9 cellular contexts compared by ENCODE assay signal in the genomic region with DNA sequence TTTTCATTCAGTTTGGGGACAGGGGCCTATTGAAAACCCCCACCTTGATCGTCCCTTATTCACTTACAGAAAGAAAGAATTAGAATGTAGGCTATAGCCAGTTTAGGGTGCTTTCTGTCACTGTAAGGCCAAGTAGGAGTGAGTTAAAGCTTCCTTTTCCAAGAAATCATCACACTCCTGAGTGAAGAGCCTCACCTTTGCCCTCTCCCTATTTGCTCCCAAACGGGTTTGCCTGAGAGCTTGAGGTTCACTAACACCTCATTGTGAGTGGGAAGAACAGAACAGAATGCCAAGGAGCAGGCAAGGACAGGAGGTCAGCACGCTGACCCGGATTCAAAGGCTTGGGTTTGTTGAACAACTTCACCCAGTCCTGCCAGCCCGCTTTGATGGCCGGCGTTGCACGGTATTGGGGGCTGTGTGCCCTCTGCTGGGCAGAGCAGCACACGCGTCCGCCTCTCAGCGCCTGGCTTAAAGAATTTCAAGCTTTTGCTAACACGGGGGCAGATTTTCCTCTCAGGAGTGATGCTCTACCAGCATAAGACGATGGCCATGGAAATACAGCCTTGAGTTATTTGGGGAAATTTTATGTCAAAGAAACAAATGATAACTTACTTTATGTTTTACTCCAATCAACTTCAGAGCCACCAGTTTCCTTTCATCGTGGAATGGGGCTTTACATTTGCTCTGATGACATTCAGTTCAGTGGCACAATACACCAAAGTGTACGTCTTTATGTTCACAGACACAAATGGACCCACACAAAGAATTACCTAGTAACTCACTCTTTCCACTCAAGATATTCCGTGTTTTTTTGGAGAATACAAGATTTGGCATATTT.
DNase-seq lines count a peak whose midpoint lies in the region; ATAC-seq and TF ChIP-seq lines count a peak whose summit lies in the region.
"Had no signal": no experiment of that assay in that cellular context is flagged by ENCODE, and none has a peak within 500 bp of the region (broad histone marks: within the 10 kb centered on the region; RNA-seq: fewer than 3 reads in every experiment).

No MANE protein-coding gene starts in this region.

- TF ChIP-seq CTCF in HL-60 (IDR thresholded peaks at IDR 0.05; ENCODE audit: insufficient read depth, low read length) (peak; percentile 90), left ventricle myocardium inferior (IDR thresholded peaks at IDR 0.05; ENCODE audit: borderline replicate concordance) (peak; percentile 73)
- peak; percentile 70 for TF ChIP-seq CTCF in activated CD8-positive, alpha-beta T cell treated with anti-CD3 and anti-CD28 coated beads for 36 hours (IDR thresholded peaks at IDR 0.05)

- POLR2A ChIA-PET in activated CD8-positive, alpha-beta T cell treated with anti-CD3 and anti-CD28 coated beads for 36 hours (lab: Charles Lee): no interaction called here

- H3K27me3 ChIP-seq in HL-60 (ENCODE audit: insufficient read depth, poor library complexity, severe bottlenecking) (no peaks in the 10 kb centered on the region), left ventricle myocardium inferior (ENCODE audit: low read depth) (no peaks in the 10 kb centered on the region)

- peaks cover 3% of the 10 kb centered on the region for H3K4me1 Mint-ChIP-seq in activated CD8-positive, alpha-beta T cell treated with anti-CD3 and anti-CD28 coated beads for 36 hours (ENCODE audit: low read depth)
- H3K4me1 Mint-ChIP-seq: B cell had no signal

- H3K36me3 ChIP-seq in left ventricle myocardium inferior: no peaks in the 10 kb centered on the region

- peaks cover 10% of the 10 kb centered on the region for H3K27me3 Mint-ChIP-seq in activated CD8-positive, alpha-beta T cell treated with anti-CD3 and anti-CD28 coated beads for 36 hours

- H3K4me1 ChIP-seq in left ventricle myocardium inferior: no peaks in the 10 kb centered on the region

- H3K4me3 Mint-ChIP-seq in activated CD8-positive, alpha-beta T cell treated with anti-CD3 and anti-CD28 coated beads for 36 hours: no peak overlapping the region
- H3K4me3 Mint-ChIP-seq: B cell had no signal

- H3K27ac ChIP-seq in HL-60 (replicated peaks) (no peak overlapping the region), left ventricle myocardium inferior (replicated peaks) (no peak overlapping the region)

- intact Hi-C loops in activated CD8-positive, alpha-beta T cell treated with anti-CD3 and anti-CD28 coated beads for 36 hours (cut with micrococcal nuclease): loop anchor here (2.0 kb wide), 1 partner anchor 274 kb away; no protein-coding TSS in a partner anchor
- intact Hi-C loops in left ventricle myocardium inferior (cut with micrococcal nuclease): no loop called here

- H3K27ac Mint-ChIP-seq in activated CD8-positive, alpha-beta T cell treated with anti-CD3 and anti-CD28 coated beads for 36 hours: no peak overlapping the region
- H3K27ac Mint-ChIP-seq: B cell had no signal

- ATAC-seq in GM19467 (IDR thresholded peaks at IDR 0.05; ENCODE audit: unreplicated experiment): peak; percentile 82
- peak; percentile 49 for ATAC-seq in activated CD8-positive, alpha-beta T cell treated with anti-CD3 and anti-CD28 coated beads for 36 hours

- H3K9me3 ChIP-seq in left ventricle myocardium inferior (replicated peaks): peaks cover 7% of the 10 kb centered on the region

- DNase-seq in NCI-H1417 (lab: John Stamatoyannopoulos, UW) (peak in 2 of 3 experiments; percentile 23 to 31), NCI-H1417 treated with DMSO at 0.1 percent for 48 hours (lab: John Stamatoyannopoulos, UW) (no peak), HL-60 (ENCODE audit: low read depth in 1 of 2, low spot score in 1 of 2) (peak; percentile 23 to 66), left ventricle myocardium inferior (peak; percentile 44), retina (peak; percentile 65)
- peak; percentile 44 for DNase-seq in activated CD8-positive, alpha-beta T cell treated with anti-CD3 and anti-CD28 coated beads for 36 hours
- no peak for DNase-seq in stimulated activated naive CD4-positive, alpha-beta T cell treated with Interleukin-2 at 50 U/mL for 16 hours (lab: John Stamatoyannopoulos, UW)

- no peaks in the 10 kb centered on the region for H3K9me3 Mint-ChIP-seq in activated CD8-positive, alpha-beta T cell treated with anti-CD3 and anti-CD28 coated beads for 36 hours

- no peaks in the 10 kb centered on the region for H3K36me3 Mint-ChIP-seq in activated CD8-positive, alpha-beta T cell treated with anti-CD3 and anti-CD28 coated beads for 36 hours (ENCODE audit: low read depth)

- CTCF ChIA-PET in activated CD8-positive, alpha-beta T cell treated with anti-CD3 and anti-CD28 coated beads for 36 hours (lab: Charles Lee): interaction anchor here (0.6 to 4.6 kb wide), 10 partner anchors 9 to 372 kb away, joined by 3 to 26 read pairs (median 4); no protein-coding TSS in a partner anchor

- H3K4me3 ChIP-seq in HL-60 (replicated peaks; ENCODE audit: insufficient read depth, low read length) (no peak overlapping the region), left ventricle myocardium inferior (no peak overlapping the region)

Comparison
In these comparisons a context has a peak if more than half of its experiments do, and no peak if none do; other contexts are left out.
1. DNase-seq: peak in NCI-H1417 (2 of 3), HL-60 (2 of 2), activated CD8-positive, alpha-beta T cell treated with anti-CD3 and anti-CD28 coated beads for 36 hours (single experiment), left ventricle myocardium inferior (single experiment) and retina (single experiment); none in NCI-H1417 treated with DMSO at 0.1 percent for 48 hours (single experiment) and stimulated activated naive CD4-positive, alpha-beta T cell treated with Interleukin-2 at 50 U/mL for 16 hours (single experiment).
2. Peak in every context shown above with its lines, with median percentiles within 50 percentile points of each other: CTCF ChIP-seq.